26 cellular contexts compared by ENCODE assay signal in the genomic region with DNA sequence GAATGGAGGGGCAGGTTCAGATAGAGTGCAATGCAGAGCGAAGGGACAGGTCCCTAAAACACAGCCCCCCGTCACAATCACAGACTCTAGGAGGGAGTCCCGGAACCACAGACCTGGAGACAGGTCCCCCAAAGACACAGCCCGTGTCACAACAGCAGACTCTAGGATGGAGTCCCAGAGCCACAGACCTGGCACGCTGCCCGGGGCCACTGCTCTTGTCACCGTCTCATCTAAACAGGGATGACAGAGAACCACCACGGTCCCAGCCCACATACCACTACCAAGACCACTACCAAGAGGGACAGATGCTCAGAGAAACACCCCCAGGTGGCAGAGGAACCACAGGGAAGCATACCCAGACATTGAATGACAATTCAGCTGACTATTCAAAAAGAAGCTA.
DNase-seq lines count a peak whose midpoint lies in the region; ATAC-seq, FAIRE-seq and TF ChIP-seq lines count a peak whose summit lies in the region.
"Had no signal": no experiment of that assay in that cellular context is flagged by ENCODE, and none has a peak within 500 bp of the region (broad histone marks: within the 10 kb centered on the region; RNA-seq: fewer than 3 reads in every experiment).

No MANE protein-coding gene starts in this region.

- no peaks in the 10 kb centered on the region for H3K9me1 ChIP-seq in keratinocyte (ENCODE audit: control insufficient read depth, extremely low read depth, insufficient read depth, low read length)

- H3K4me3 Mint-ChIP-seq in activated naive CD8-positive, alpha-beta T cell treated with anti-CD3 and anti-CD28 coated beads, Interleukin-2, amount 50 U/mL, for 24 hours = no peak overlapping the region
- no peak overlapping the region for H3K4me3 Mint-ChIP-seq in activated naive CD8-positive, alpha-beta T cell treated with anti-CD3 and anti-CD28 coated beads for 36 hours
- H3K4me3 Mint-ChIP-seq: activated T-cell treated with anti-CD3 and anti-CD28 coated beads, Interleukin-2, amount 50 U/mL, for 24 hours; brain; CD4-positive, alpha-beta memory T cell had no signal

- TF ChIP-seq CTCF in keratinocyte (optimal IDR thresholded peaks at IDR 0.05 in 1 of 3, IDR thresholded peaks at IDR 0.05 in 1 of 3, conservative IDR thresholded peaks at IDR 0.05 in 1 of 3; ENCODE audit: extremely low read depth in 1 of 3, insufficient read depth in 2 of 3, low read length in 3 of 3) (no peak), thyroid gland (IDR thresholded peaks at IDR 0.05) (no peak), hepatocyte (IDR thresholded peaks at IDR 0.05; ENCODE audit: poor library complexity) (no peak)

- ATAC-seq in activated naive CD8-positive, alpha-beta T cell treated with anti-CD3 and anti-CD28 coated beads, Interleukin-2, amount 50 U/mL, for 24 hours = peak; percentile 18
- no peak for ATAC-seq in GM19023 (IDR thresholded peaks at IDR 0.05; ENCODE audit: unreplicated experiment)
- ATAC-seq: activated CD4-positive, CD25-positive, alpha-beta regulatory T cell treated with anti-CD3 and anti-CD28 coated beads, Interleukin-2, amount 50 U/mL, for 24 hours had no signal

- no peaks in the 10 kb centered on the region for H3K9me2 ChIP-seq in hepatocyte (replicated peaks; ENCODE audit: insufficient read depth)

- no peak overlapping the region for H2AFZ ChIP-seq in keratinocyte (ENCODE audit: control insufficient read depth, low read length)
- H2AFZ ChIP-seq in hepatocyte = no peak overlapping the region

- H3K27me3 ChIP-seq in keratinocyte (ENCODE audit: control insufficient read depth, extremely low read depth, insufficient read depth, low read length) (no peaks in the 10 kb centered on the region), thyroid gland (no peaks in the 10 kb centered on the region), hepatocyte (peaks cover 9% of the 10 kb centered on the region)
- H3K27me3 ChIP-seq: ovary, SJSA1 had no signal

- H3K9ac ChIP-seq in keratinocyte (ENCODE audit: control insufficient read depth, extremely low read depth, insufficient read depth, low read length) = no peak overlapping the region
- H3K9ac ChIP-seq: KMS-11 had no signal

- no peaks in the 10 kb centered on the region for H3K27me3 Mint-ChIP-seq in activated naive CD8-positive, alpha-beta T cell treated with anti-CD3 and anti-CD28 coated beads, Interleukin-2, amount 50 U/mL, for 24 hours
- no peaks in the 10 kb centered on the region for H3K27me3 Mint-ChIP-seq in activated naive CD8-positive, alpha-beta T cell treated with anti-CD3 and anti-CD28 coated beads for 36 hours
- H3K27me3 Mint-ChIP-seq: activated T-cell treated with anti-CD3 and anti-CD28 coated beads, Interleukin-2, amount 50 U/mL, for 24 hours; CD4-positive, alpha-beta memory T cell had no signal

- H3K27ac ChIP-seq in keratinocyte (ENCODE audit: control insufficient read depth, insufficient read depth, low read length) (peak overlapping the region; percentile 16), thyroid gland (peak overlapping the region in 2 of 3 donors; percentile 67 to 81), hepatocyte (no peak overlapping the region)
- H3K27ac ChIP-seq: 22Rv1, epithelial cell of prostate, KMS-11, ovary, SJSA1 had no signal

- H3K36me3 ChIP-seq in keratinocyte (ENCODE audit: control insufficient read depth in 2 of 2, extremely low read depth in 1 of 2, insufficient read depth in 2 of 2, low read length in 2 of 2) (no peaks in the 10 kb centered on the region), thyroid gland (no peaks in the 10 kb centered on the region), hepatocyte (replicated peaks; ENCODE audit: insufficient read depth, low read depth) (no peaks in the 10 kb centered on the region)
- H3K36me3 ChIP-seq: ovary, SJSA1 had no signal

- H3K4me3 ChIP-seq in keratinocyte (ENCODE audit: control insufficient read depth in 2 of 3, extremely low read depth in 1 of 3, insufficient read depth in 2 of 3, low read depth in 1 of 3, low read length in 3 of 3) = no peak overlapping the region
- no peak overlapping the region for H3K4me3 ChIP-seq in thyroid gland (replicated peaks in 1 of 3)
- no peak overlapping the region for H3K4me3 ChIP-seq in hepatocyte
- H3K4me3 ChIP-seq: ovary, SJSA1 had no signal

- no peaks in the 10 kb centered on the region for H3K9me3 Mint-ChIP-seq in activated naive CD8-positive, alpha-beta T cell treated with anti-CD3 and anti-CD28 coated beads, Interleukin-2, amount 50 U/mL, for 24 hours
- no peaks in the 10 kb centered on the region for H3K9me3 Mint-ChIP-seq in activated naive CD8-positive, alpha-beta T cell treated with anti-CD3 and anti-CD28 coated beads for 36 hours
- H3K9me3 Mint-ChIP-seq: activated T-cell treated with anti-CD3 and anti-CD28 coated beads, Interleukin-2, amount 50 U/mL, for 24 hours had no signal

- dilution Hi-C loops in keratinocyte (cut with MboI; ENCODE audit: extremely low pct_ligation_motif_present, low sequenced_read_pairs) = no loop called here

- peak; percentile 19 for DNase-seq in DMS79 treated with DMSO at 0.1 percent for 48 hours (lab: John Stamatoyannopoulos, UW)
- no peak for DNase-seq in DMS79 (lab: John Stamatoyannopoulos, UW)
- DNase-seq in activated naive CD8-positive, alpha-beta T cell treated with anti-CD3 and anti-CD28 coated beads, Interleukin-2, amount 50 U/mL, for 24 hours = no peak
- DNase-seq in activated naive CD8-positive, alpha-beta T cell treated with anti-CD3 and anti-CD28 coated beads for 36 hours = no peak
- DNase-seq in keratinocyte (ENCODE audit: low read depth, low spot score) = no peak
- peak; percentile 20 to 23 for DNase-seq in thyroid gland
- no peak for DNase-seq in hepatocyte (ENCODE audit: low spot score)
- DNase-seq: activated CD8-positive, alpha-beta memory T cell treated with anti-CD3 and anti-CD28 coated beads for 24 hours; activated gamma-delta T cell; activated T-cell treated with anti-CD3 and anti-CD28 coated beads, Interleukin-2, amount 50 U/mL, for 24 hours; CD4-positive, alpha-beta memory T cell; DMS 273 treated with DMSO at 0.1 percent for 48 hours; midbrain; naive thymus-derived CD8-positive, alpha-beta T cell; NCI-H1436 treated with DMSO at 0.1 percent for 48 hours; ovary; small intestine had no signal

- no peaks in the 10 kb centered on the region for H3K36me3 Mint-ChIP-seq in activated naive CD8-positive, alpha-beta T cell treated with anti-CD3 and anti-CD28 coated beads, Interleukin-2, amount 50 U/mL, for 24 hours (ENCODE audit: low read depth)
- H3K36me3 Mint-ChIP-seq in activated naive CD8-positive, alpha-beta T cell treated with anti-CD3 and anti-CD28 coated beads for 36 hours = no peaks in the 10 kb centered on the region
- H3K36me3 Mint-ChIP-seq: CD4-positive, alpha-beta memory T cell; naive thymus-derived CD8-positive, alpha-beta T cell had no signal

- H3K4me2 ChIP-seq in keratinocyte (ENCODE audit: control insufficient read depth, extremely low read depth, insufficient read depth, low read depth, low read length) (no peak overlapping the region), hepatocyte (no peak overlapping the region)
- H3K4me2 ChIP-seq: KMS-11 had no signal

- H3K4me1 ChIP-seq in keratinocyte (ENCODE audit: control insufficient read depth, extremely low read depth, insufficient read depth, low read length) = peaks cover 8% of the 10 kb centered on the region
- peaks cover 22 to 28% of the 10 kb centered on the region in 2 donors for H3K4me1 ChIP-seq in thyroid gland
- H3K4me1 ChIP-seq in hepatocyte (ENCODE audit: insufficient read depth) = no peaks in the 10 kb centered on the region
- H3K4me1 ChIP-seq: SJSA1 had no signal

- FAIRE-seq in keratinocyte (lab: Jason Lieb, UNC) = no peak
- FAIRE-seq: islet of Langerhans, small intestine, TTC549 had no signal

- H3K9me3 ChIP-seq in keratinocyte (ENCODE audit: control insufficient read depth, low read depth, low read length) (no peaks in the 10 kb centered on the region), thyroid gland (no peaks in the 10 kb centered on the region), hepatocyte (ENCODE audit: low read depth) (no peaks in the 10 kb centered on the region)
- H3K9me3 ChIP-seq: ovary had no signal

- peaks cover 7% of the 10 kb centered on the region for H3K4me1 Mint-ChIP-seq in activated naive CD8-positive, alpha-beta T cell treated with anti-CD3 and anti-CD28 coated beads, Interleukin-2, amount 50 U/mL, for 24 hours
- H3K4me1 Mint-ChIP-seq in activated naive CD8-positive, alpha-beta T cell treated with anti-CD3 and anti-CD28 coated beads for 36 hours = peaks cover 4% of the 10 kb centered on the region

- TF ChIP-seq POLR2A in thyroid gland (IDR thresholded peaks at IDR 0.05) = no peak

- intact Hi-C loops in thyroid gland (cut with DNase I) = no loop called here

- H3K79me2 ChIP-seq in keratinocyte (ENCODE audit: control insufficient read depth, insufficient read depth, low read length) (no peaks in the 10 kb centered on the region), hepatocyte (no peaks in the 10 kb centered on the region)

- WGBS in thyroid gland, 2 donors = 71 to 77% methylated on average over 6 to 8 of the region's 8 CpGs
- 92% methylated on average over 8 of the region's 8 CpGs for WGBS in hepatocyte (ENCODE audit: low lambda C conversion rate, missing lambda C conversion rate)

- no peak overlapping the region for H3K27ac Mint-ChIP-seq in activated naive CD8-positive, alpha-beta T cell treated with anti-CD3 and anti-CD28 coated beads, Interleukin-2, amount 50 U/mL, for 24 hours
- H3K27ac Mint-ChIP-seq in activated naive CD8-positive, alpha-beta T cell treated with anti-CD3 and anti-CD28 coated beads for 36 hours = no peak overlapping the region
- H3K27ac Mint-ChIP-seq: activated T-cell treated with anti-CD3 and anti-CD28 coated beads, Interleukin-2, amount 50 U/mL, for 24 hours; CD4-positive, alpha-beta memory T cell had no signal

- H4K20me1 ChIP-seq in keratinocyte (ENCODE audit: control insufficient read depth, extremely low read depth, insufficient read depth, low read length) = no peaks in the 10 kb centered on the region
- H4K20me1 ChIP-seq in hepatocyte (ENCODE audit: insufficient read depth, poor library complexity, severe bottlenecking) = no peaks in the 10 kb centered on the region

Comparison
In these comparisons a context has a peak if more than half of its experiments do, and no peak if none do; other contexts are left out.
1. DNase-seq: peak in DMS79 treated with DMSO at 0.1 percent for 48 hours (single experiment) and thyroid gland (2 of 2); none in DMS79 (single experiment), activated naive CD8-positive, alpha-beta T cell treated with anti-CD3 and anti-CD28 coated beads, Interleukin-2, amount 50 U/mL, for 24 hours (single experiment), activated naive CD8-positive, alpha-beta T cell treated with anti-CD3 and anti-CD28 coated beads for 36 hours (single experiment), keratinocyte (single experiment) and hepatocyte (single experiment).